1 cellular context compared by ENCODE assay signal in the genomic region with DNA sequence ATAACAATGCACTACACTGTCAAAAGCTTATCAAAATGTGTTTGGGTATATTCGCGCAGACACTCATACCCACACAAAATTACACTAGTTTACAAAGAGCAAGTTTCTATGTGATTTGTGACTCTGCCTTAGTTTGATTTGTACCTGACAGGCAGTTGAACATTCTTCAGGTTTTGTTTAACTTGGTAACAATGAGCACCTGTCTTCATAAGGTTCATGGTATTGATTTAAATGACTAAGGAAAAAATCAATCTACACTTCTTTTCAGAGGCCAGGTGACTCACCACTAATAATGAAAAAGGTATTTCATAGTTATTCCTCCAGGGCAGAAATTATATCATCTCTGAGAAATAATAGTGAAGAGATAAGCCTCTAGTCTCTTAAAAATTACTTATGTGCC.
A peak's percentile ranks its signal among the peaks of the same experiment; 100 is the strongest.
TF ChIP-seq lines count a peak whose summit lies in the region.

No MANE protein-coding gene starts in this region.

TF ChIP-seq in HepG2, 621 proteins besides CTCF, POLR2A, EP300 and RAD21 (continued from another document):
- TF ChIP-seq, protein P1, sequence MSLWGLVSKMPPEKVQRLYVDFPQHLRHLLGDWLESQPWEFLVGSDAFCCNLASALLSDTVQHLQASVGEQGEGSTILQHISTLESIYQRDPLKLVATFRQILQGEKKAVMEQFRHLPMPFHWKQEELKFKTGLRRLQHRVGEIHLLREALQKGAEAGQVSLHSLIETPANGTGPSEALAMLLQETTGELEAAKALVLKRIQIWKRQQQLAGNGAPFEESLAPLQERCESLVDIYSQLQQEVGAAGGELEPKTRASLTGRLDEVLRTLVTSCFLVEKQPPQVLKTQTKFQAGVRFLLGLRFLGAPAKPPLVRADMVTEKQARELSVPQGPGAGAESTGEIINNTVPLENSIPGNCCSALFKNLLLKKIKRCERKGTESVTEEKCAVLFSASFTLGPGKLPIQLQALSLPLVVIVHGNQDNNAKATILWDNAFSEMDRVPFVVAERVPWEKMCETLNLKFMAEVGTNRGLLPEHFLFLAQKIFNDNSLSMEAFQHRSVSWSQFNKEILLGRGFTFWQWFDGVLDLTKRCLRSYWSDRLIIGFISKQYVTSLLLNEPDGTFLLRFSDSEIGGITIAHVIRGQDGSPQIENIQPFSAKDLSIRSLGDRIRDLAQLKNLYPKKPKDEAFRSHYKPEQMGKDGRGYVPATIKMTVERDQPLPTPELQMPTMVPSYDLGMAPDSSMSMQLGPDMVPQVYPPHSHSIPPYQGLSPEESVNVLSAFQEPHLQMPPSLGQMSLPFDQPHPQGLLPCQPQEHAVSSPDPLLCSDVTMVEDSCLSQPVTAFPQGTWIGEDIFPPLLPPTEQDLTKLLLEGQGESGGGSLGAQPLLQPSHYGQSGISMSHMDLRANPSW (CRISPR knock-in tag; IDR thresholded peaks at IDR 0.05; ENCODE audit: borderline replicate concordance), result no peak
- 0 out of 2 replicates have a peak, but pooled peaks have one; percentile 20 for TF ChIP-seq NFE2L2 (IDR thresholded peaks at IDR 0.05; ENCODE audit: low read length)
- no peak for TF ChIP-seq SOX13 (IDR thresholded peaks at IDR 0.05)
- TF ChIP-seq SOX13 (CRISPR knock-in tag; conservative IDR thresholded peaks at IDR 0.05 in 1 of 2, IDR thresholded peaks at IDR 0.05 in 1 of 2), result peak in 1 of 2 experiments; percentile 50; a peak in 1 of 4 replicates
- TF ChIP-seq KAT2B (IDR thresholded peaks at IDR 0.05; ENCODE audit: borderline replicate concordance, low read depth, low read length), result peak; percentile 51; the same call in 1 of the 2 replicates
